1 cellular context compared by ENCODE assay signal in genomic region chr1:1346501-1346890, GRCh38.
TF ChIP-seq lines count a peak whose summit lies in the region.

No MANE protein-coding gene starts in this region.

TF ChIP-seq in K562, 482 proteins besides CTCF, POLR2A, EP300 and RAD21:
- 0 out of 2 replicates have a peak, but pooled peaks have one; percentile 7 for TF ChIP-seq MAX (CRISPR knock-in tag; IDR thresholded peaks at IDR 0.05)
- 0 out of 2 replicates have a peak, but pooled peaks have one; percentile 5 for TF ChIP-seq RBFOX2 (IDR thresholded peaks at IDR 0.05; ENCODE audit: low read depth, low read length)
- TF ChIP-seq USF2 (CRISPR knock-in tag; IDR thresholded peaks at IDR 0.05) = no peak
